Comparison of ENCODE assay signal across 16 cellular contexts in genomic region chr3:130537609-130538304, GRCh38. TPM values are rescaled to one million over a fixed set of nuclear protein-coding genes. Genes with fewer than 3 reads are reported as not detected.
DNase-seq lines count a peak whose midpoint lies in the region; ATAC-seq and TF ChIP-seq lines count a peak whose summit lies in the region.
"Had no signal": no experiment of that assay in that cellular context is flagged by ENCODE, and none has a peak within 500 bp of the region (broad histone marks: within the 10 kb centered on the region; RNA-seq: fewer than 3 reads in every experiment).

No MANE protein-coding gene starts in this region.

- no peaks in the 10 kb centered on the region for H3K79me2 ChIP-seq in neural progenitor cell (ENCODE audit: low read depth)

- H3K27me3 ChIP-seq in left ventricle myocardium inferior (ENCODE audit: low read depth) (peaks cover 13% of the 10 kb centered on the region), neural progenitor cell (peaks cover 7% of the 10 kb centered on the region)
- H3K27me3 ChIP-seq: BE2C had no signal

- H3K4me1 Mint-ChIP-seq in neural progenitor cell: peaks cover 15% of the 10 kb centered on the region
- H3K4me1 Mint-ChIP-seq in activated T-cell treated with anti-CD3 and anti-CD28 coated beads, Interleukin-2, amount 50 U/mL, for 72 hours (ENCODE audit: low read depth): no peaks in the 10 kb centered on the region
- H3K4me1 Mint-ChIP-seq: CD4-positive, alpha-beta memory T cell; H9 had no signal

- no peak overlapping the region for H3K27ac Mint-ChIP-seq in neural progenitor cell
- H3K27ac Mint-ChIP-seq in activated T-cell treated with anti-CD3 and anti-CD28 coated beads, Interleukin-2, amount 50 U/mL, for 72 hours: no peak overlapping the region
- H3K27ac Mint-ChIP-seq: CD4-positive, alpha-beta memory T cell; H9 had no signal

- H3K27me3 Mint-ChIP-seq in neural progenitor cell (ENCODE audit: insufficient read depth, low read depth): peaks cover 14% of the 10 kb centered on the region
- peaks cover 12% of the 10 kb centered on the region for H3K27me3 Mint-ChIP-seq in activated T-cell treated with anti-CD3 and anti-CD28 coated beads, Interleukin-2, amount 50 U/mL, for 72 hours (ENCODE audit: low read depth)

- no peak for TF ChIP-seq CTCF in left ventricle myocardium inferior (IDR thresholded peaks at IDR 0.05; ENCODE audit: borderline replicate concordance)
- TF ChIP-seq CTCF in neural progenitor cell (IDR thresholded peaks at IDR 0.05): no peak

- H3K9me3 ChIP-seq in left ventricle myocardium inferior (replicated peaks): peaks cover 4% of the 10 kb centered on the region
- no peaks in the 10 kb centered on the region for H3K9me3 ChIP-seq in neural progenitor cell (ENCODE audit: low read depth)
- H3K9me3 ChIP-seq: BE2C had no signal

- H3K4me2 ChIP-seq in neural progenitor cell: no peak overlapping the region

- DNase-seq in left ventricle myocardium superior (no peak), left ventricle myocardium inferior (no peak), foreskin melanocyte (peak; percentile 53), neural progenitor cell (ENCODE audit: low spot score) (peak; percentile 43), SK-N-DZ (ENCODE audit: low spot score) (no peak)
- DNase-seq in activated T-cell treated with anti-CD3 and anti-CD28 coated beads, Interleukin-2, amount 50 U/mL, for 72 hours: no peak
- DNase-seq: BE2C; CD4-positive, alpha-beta memory T cell; DMS79 treated with DMSO at 0.1 percent for 48 hours; EL; GOT3; H9 had no signal

- H3K4me3 Mint-ChIP-seq in neural progenitor cell: no peak overlapping the region
- no peak overlapping the region for H3K4me3 Mint-ChIP-seq in activated T-cell treated with anti-CD3 and anti-CD28 coated beads, Interleukin-2, amount 50 U/mL, for 72 hours
- H3K4me3 Mint-ChIP-seq: CD4-positive, alpha-beta memory T cell; H9 had no signal

- intact Hi-C loops in left ventricle myocardium superior (cut with micrococcal nuclease): no loop called here
- intact Hi-C loops in left ventricle myocardium inferior (cut with micrococcal nuclease): no loop called here

- H4K20me1 ChIP-seq in neural progenitor cell (ENCODE audit: low read depth): peaks cover 6% of the 10 kb centered on the region

- ATAC-seq in left ventricle myocardium superior (peak; percentile 64), GM21367 (IDR thresholded peaks at IDR 0.05; ENCODE audit: unreplicated experiment) (no peak)
- ATAC-seq in activated T-cell treated with anti-CD3 and anti-CD28 coated beads, Interleukin-2, amount 50 U/mL, for 72 hours (replicated peaks in 1 of 2): no peak
- ATAC-seq: HepG2 had no signal

- H3K4me3 ChIP-seq in left ventricle myocardium inferior: no peak overlapping the region
- no peak overlapping the region for H3K4me3 ChIP-seq in neural progenitor cell

- H2AFZ ChIP-seq in neural progenitor cell (replicated peaks): no peak overlapping the region

- no peak overlapping the region for H3K27ac ChIP-seq in left ventricle myocardium inferior (replicated peaks)
- H3K27ac ChIP-seq in neural progenitor cell: no peak overlapping the region
- H3K27ac ChIP-seq: C4-2B had no signal

- no peaks in the 10 kb centered on the region for H3K36me3 ChIP-seq in left ventricle myocardium inferior
- no peaks in the 10 kb centered on the region for H3K36me3 ChIP-seq in neural progenitor cell
- H3K36me3 ChIP-seq: BE2C had no signal

- H3K4me1 ChIP-seq in left ventricle myocardium inferior (peaks cover 8% of the 10 kb centered on the region), neural progenitor cell (peaks cover 10% of the 10 kb centered on the region)

- no peaks in the 10 kb centered on the region for H3K9me3 Mint-ChIP-seq in neural progenitor cell
- no peaks in the 10 kb centered on the region for H3K9me3 Mint-ChIP-seq in activated T-cell treated with anti-CD3 and anti-CD28 coated beads, Interleukin-2, amount 50 U/mL, for 72 hours
- H3K9me3 Mint-ChIP-seq: H9 had no signal

- no peaks in the 10 kb centered on the region for H3K36me3 Mint-ChIP-seq in neural progenitor cell
- H3K36me3 Mint-ChIP-seq in activated T-cell treated with anti-CD3 and anti-CD28 coated beads, Interleukin-2, amount 50 U/mL, for 72 hours (ENCODE audit: insufficient read depth in 2 of 2): no peaks in the 10 kb centered on the region
- H3K36me3 Mint-ChIP-seq: CD4-positive, alpha-beta memory T cell had no signal

- H3F3A ChIP-seq in neural progenitor cell (ENCODE audit: low read depth): no peaks in the 10 kb centered on the region

- no peak overlapping the region for H3K9ac ChIP-seq in neural progenitor cell

RNA-seq across cellular contexts. Expression of gene COL6A6, which starts 20.8 kb away (rescaled TPM):
- total RNA-seq in left ventricle myocardium superior: 1.6 TPM
- 2.1 TPM for total RNA-seq in left ventricle myocardium inferior
- total RNA-seq in neural progenitor cell (ENCODE audit: low replicate concordance): 0.13 and 0.22 TPM in 2 replicates
- polyA plus RNA-seq in SK-N-DZ (2014; cell fraction: cytosol; rRNA removed): 2.2 and 2.4 TPM in 2 replicates
- polyA plus RNA-seq in SK-N-DZ (2014; cell fraction: nucleus; rRNA removed): 5.9 and 10.2 TPM in 2 replicates
- total RNA-seq in activated T-cell treated with anti-CD3 and anti-CD28 coated beads, Interleukin-2, amount 50 U/mL, for 72 hours: not detected
- total RNA-seq: CD4-positive, alpha-beta memory T cell; HepG2 had no signal
- polyA plus RNA-seq: AG04450; CD4-positive, alpha-beta memory T cell; HepG2 had no signal

Comparison
In these comparisons a context has a peak if more than half of its experiments do, and no peak if none do; other contexts are left out.
1. DNase-seq: peak in foreskin melanocyte (single experiment) and neural progenitor cell (single experiment); none in left ventricle myocardium superior (single experiment), left ventricle myocardium inferior (single experiment), SK-N-DZ (single experiment) and activated T-cell treated with anti-CD3 and anti-CD28 coated beads, Interleukin-2, amount 50 U/mL, for 72 hours (0 of 2).